Comparison of ENCODE assay signal across 9 cellular contexts in genomic region chr6:27894839-27895762, GRCh38. TPM values are rescaled to one million over a fixed set of nuclear protein-coding genes. Genes with fewer than 3 reads are reported as not detected.
DNase-seq lines count a peak whose midpoint lies in the region; ATAC-seq, FAIRE-seq and TF ChIP-seq lines count a peak whose summit lies in the region.
"Had no signal": no experiment of that assay in that cellular context is flagged by ENCODE, and none has a peak within 500 bp of the region (broad histone marks: within the 10 kb centered on the region; RNA-seq: fewer than 3 reads in every experiment).

No MANE protein-coding gene starts in this region.

- peak overlapping the region; percentile 97 for H3K4ac ChIP-seq in mesendoderm (ENCODE audit: low read depth, low read length)

- CTCF ChIA-PET in Caco-2 (lab: Charles Lee) = interaction anchor here (0.6 to 1.9 kb wide), 6 partner anchors 8 to 143 kb away, joined by 4 to 7 read pairs (median 5); a partner anchor contains a TSS
- CTCF ChIA-PET in activated CD8-positive, alpha-beta T cell treated with anti-CD3 and anti-CD28 coated beads, Interleukin-2, amount 10 ng/mL, durations not matched to agents 7 days and 5 days (lab: Charles Lee) = interaction anchor here (0.7 to 6.6 kb wide), 29 partner anchors 20 to 748 kb away, joined by 3 to 109 read pairs (median 4); a partner anchor contains a TSS
- CTCF ChIA-PET in endothelial cell of umbilical vein (lab: Charles Lee) = interaction anchor here (0.6 to 6.3 kb wide), 35 partner anchors 12 to 1869 kb away, joined by 3 to 210 read pairs (median 9); partner anchors contain the start of gene ZNF184

- H3K4me2 ChIP-seq in endothelial cell of umbilical vein (ENCODE audit: insufficient read depth, low read length) (peak overlapping the region; percentile 92), mesendoderm (ENCODE audit: low read length) (peak overlapping the region; percentile 88)

- peak overlapping the region; percentile 93 for H2BK5ac ChIP-seq in mesendoderm (ENCODE audit: low read length)

- POLR2A ChIA-PET in Caco-2 (lab: Charles Lee) (interaction anchor here (0.6 to 9.5 kb wide), 11 partner anchors 28 to 1868 kb away, joined by 3 to 620 read pairs (median 7); a partner anchor contains a TSS), endothelial cell of umbilical vein (lab: Charles Lee) (interaction anchor here (0.5 to 5.8 kb wide), 11 partner anchors 23 to 1874 kb away, joined by 4 to 130 read pairs (median 10); a partner anchor contains a TSS)
- POLR2A ChIA-PET in activated CD8-positive, alpha-beta T cell treated with anti-CD3 and anti-CD28 coated beads, Interleukin-2, amount 10 ng/mL, durations not matched to agents 7 days and 5 days (lab: Charles Lee) = interaction anchor here (0.8 to 10.8 kb wide), 31 partner anchors 12 to 1874 kb away, joined by 3 to 1677 read pairs (median 16); partner anchors contain the start of genes ZKSCAN8, ZSCAN16, ZSCAN26 and ZSCAN31

- H3K4me1 ChIP-seq in Caco-2 (peaks cover 25% of the 10 kb centered on the region), endothelial cell of umbilical vein (ENCODE audit: control insufficient read depth, extremely low read depth, insufficient read depth, low read length) (peaks cover 18% of the 10 kb centered on the region), mesendoderm (ENCODE audit: control insufficient read depth, low read depth, low read length) (no peaks in the 10 kb centered on the region)

- H3K79me1 ChIP-seq in mesendoderm (ENCODE audit: low read length) = no peaks in the 10 kb centered on the region

- intact Hi-C loops in Caco-2 (cut with micrococcal nuclease; ENCODE audit: unreplicated experiment) (loop anchor here (2.0 to 10.0 kb wide), 8 partner anchors 86 to 1868 kb away; partner anchors contain the start of genes ZNF184 and ZSCAN31), endothelial cell of umbilical vein (cut with micrococcal nuclease) (loop anchor here (1.0 to 10.0 kb wide), 15 partner anchors 85 to 1863 kb away; partner anchors contain the start of genes ABT1, POM121L2 and ZSCAN31)

- H3K9ac ChIP-seq in endothelial cell of umbilical vein (replicated peaks; ENCODE audit: extremely low read depth, insufficient read depth, low read length) (peak overlapping the region; percentile 94), mesendoderm (ENCODE audit: low read length) (peak overlapping the region; percentile 87)

- peak overlapping the region; percentile 65 for H2BK120ac ChIP-seq in mesendoderm (ENCODE audit: low read depth, low read length)

- peak overlapping the region; percentile 91 for H3K18ac ChIP-seq in mesendoderm (ENCODE audit: low read length)

- peak; percentile 60 for TF ChIP-seq POLR2A in endothelial cell of umbilical vein (IDR thresholded peaks at IDR 0.05; ENCODE audit: low read depth, low read length)

- peaks cover 18% of the 10 kb centered on the region for H3K36me3 Mint-ChIP-seq in Caco-2 (ENCODE audit: insufficient read depth, unreplicated experiment)
- peaks cover 14% of the 10 kb centered on the region for H3K36me3 Mint-ChIP-seq in activated CD8-positive, alpha-beta T cell treated with anti-CD3 and anti-CD28 coated beads, Interleukin-2, amount 10 ng/mL, durations not matched to agents 7 days and 5 days (ENCODE audit: low read depth)
- H3K36me3 Mint-ChIP-seq: activated naive CD8-positive, alpha-beta T cell had no signal

- no peak overlapping the region for H3K4me3 Mint-ChIP-seq in Caco-2 (ENCODE audit: unreplicated experiment)
- H3K4me3 Mint-ChIP-seq in activated CD8-positive, alpha-beta T cell treated with anti-CD3 and anti-CD28 coated beads, Interleukin-2, amount 10 ng/mL, durations not matched to agents 7 days and 5 days = no peak overlapping the region

- dilution Hi-C loops in endothelial cell of umbilical vein (cut with MboI; ENCODE audit: extremely low pct_ligation_motif_present, low sequenced_read_pairs) = loop anchor here (5.0 kb wide), 1 partner anchor 73 kb away; a partner anchor contains a TSS

- peak; percentile 62 to 78 for TF ChIP-seq CTCF in Caco-2 (IDR thresholded peaks at IDR 0.05; ENCODE audit: insufficient read depth in 1 of 2, low read depth in 1 of 2, low read length in 1 of 2, severe bottlenecking in 1 of 2, unreplicated experiment in 1 of 2)
- peak; percentile 76 for TF ChIP-seq CTCF in HL-60 (IDR thresholded peaks at IDR 0.05; ENCODE audit: insufficient read depth, low read length)
- TF ChIP-seq CTCF in endothelial cell of umbilical vein (IDR thresholded peaks at IDR 0.05; ENCODE audit: extremely low read depth in 1 of 2, insufficient read depth in 1 of 2, low read depth in 1 of 2, low read length in 2 of 2) = peak; percentile 76

- peak overlapping the region; percentile 98 for H2AFZ ChIP-seq in endothelial cell of umbilical vein (ENCODE audit: low read depth, low read length)

- peaks cover 10% of the 10 kb centered on the region for H3K27me3 Mint-ChIP-seq in Caco-2 (ENCODE audit: insufficient read depth, unreplicated experiment)
- H3K27me3 Mint-ChIP-seq in activated CD8-positive, alpha-beta T cell treated with anti-CD3 and anti-CD28 coated beads, Interleukin-2, amount 10 ng/mL, durations not matched to agents 7 days and 5 days (ENCODE audit: low read depth) = no peaks in the 10 kb centered on the region
- H3K27me3 Mint-ChIP-seq: activated naive CD8-positive, alpha-beta T cell had no signal

- H2AK5ac ChIP-seq in mesendoderm (ENCODE audit: low read length) = no peak overlapping the region

- DNase-seq in Caco-2 = peak; percentile 66 to 73
- DNase-seq in HL-60 (ENCODE audit: low read depth in 1 of 2, low spot score in 1 of 2) = peak; percentile 80 to 84
- peak; percentile 95 for DNase-seq in NCI-H748 treated with DMSO at 0.1 percent for 48 hours (lab: John Stamatoyannopoulos, UW)
- DNase-seq in activated CD8-positive, alpha-beta T cell treated with anti-CD3 and anti-CD28 coated beads, Interleukin-2, amount 10 ng/mL, durations not matched to agents 7 days and 5 days = peak; percentile 81
- DNase-seq in endothelial cell of umbilical vein (ENCODE audit: low read depth, low spot score) = peak; percentile 91
- peak; percentile 94 for DNase-seq in mesendoderm
- peak; percentile 55 for DNase-seq in stimulated activated naive CD8-positive, alpha-beta T cell treated with anti-CD3 and anti-CD28 coated beads, Interleukin-15, Interleukin-2, amounts not matched to agents 100 U/mL and 50 U/mL, for 24 hours

- H4K8ac ChIP-seq in mesendoderm (ENCODE audit: low read depth, low read length) = no peak overlapping the region

- BruUV-seq in Caco-2 (replicated peaks; lab: Mats Ljungman, UMichigan) = no TSS peak
- BruUV-seq in endothelial cell of umbilical vein (replicated peaks; lab: Mats Ljungman, UMichigan) = no TSS peak

- peak; percentile 83 for FAIRE-seq in endothelial cell of umbilical vein (lab: Jason Lieb, UNC)

- peaks cover 32% of the 10 kb centered on the region for H3K4me1 Mint-ChIP-seq in Caco-2 (ENCODE audit: low read depth, unreplicated experiment)
- H3K4me1 Mint-ChIP-seq in activated CD8-positive, alpha-beta T cell treated with anti-CD3 and anti-CD28 coated beads, Interleukin-2, amount 10 ng/mL, durations not matched to agents 7 days and 5 days (ENCODE audit: low read depth) = peaks cover 38% of the 10 kb centered on the region

- peak overlapping the region; percentile 42 for H2BK15ac ChIP-seq in mesendoderm (replicated peaks; ENCODE audit: low read depth)

- H3K4me3 ChIP-seq in Caco-2 (ENCODE audit: low read depth, low read length) (peak overlapping the region; percentile 79), HL-60 (replicated peaks; ENCODE audit: insufficient read depth, low read length) (peak overlapping the region; percentile 51), endothelial cell of umbilical vein (replicated peaks in 1 of 3; ENCODE audit: insufficient read depth in 1 of 3, low read depth in 1 of 3, low read length in 3 of 3) (peak overlapping the region; percentile 65 to 98 (median 86)), mesendoderm (ENCODE audit: low read length) (peak overlapping the region; percentile 96)

- no peaks in the 10 kb centered on the region for H3K9me1 ChIP-seq in endothelial cell of umbilical vein (replicated peaks; ENCODE audit: control insufficient read depth, extremely low read depth, insufficient read depth, low read length)

- no peaks in the 10 kb centered on the region for H3K9me3 Mint-ChIP-seq in Caco-2 (ENCODE audit: unreplicated experiment)
- H3K9me3 Mint-ChIP-seq in activated CD8-positive, alpha-beta T cell treated with anti-CD3 and anti-CD28 coated beads, Interleukin-2, amount 10 ng/mL, durations not matched to agents 7 days and 5 days (ENCODE audit: insufficient read depth) = no peaks in the 10 kb centered on the region

- no peaks in the 10 kb centered on the region for H3K9me3 ChIP-seq in Caco-2
- no peaks in the 10 kb centered on the region for H3K9me3 ChIP-seq in endothelial cell of umbilical vein (replicated peaks; ENCODE audit: control insufficient read depth, insufficient read depth, low read length)

- H3K79me2 ChIP-seq in endothelial cell of umbilical vein (ENCODE audit: control insufficient read depth, insufficient read depth, low read length) (no peaks in the 10 kb centered on the region), mesendoderm (ENCODE audit: control insufficient read depth, insufficient read depth, low read length) (peaks cover 5% of the 10 kb centered on the region)

- H3K56ac ChIP-seq in mesendoderm (ENCODE audit: low read length) = peak overlapping the region; percentile 97

- peak; percentile 3 for ATAC-seq in activated CD8-positive, alpha-beta T cell treated with anti-CD3 and anti-CD28 coated beads, Interleukin-2, amount 10 ng/mL, durations not matched to agents 7 days and 5 days
- peak; percentile 16 for ATAC-seq in stimulated activated naive CD8-positive, alpha-beta T cell treated with anti-CD3 and anti-CD28 coated beads, Interleukin-15, Interleukin-2, amounts not matched to agents 100 U/mL and 50 U/mL, for 24 hours
- no peak for ATAC-seq in GM21737 (IDR thresholded peaks at IDR 0.05; ENCODE audit: unreplicated experiment)

- no peaks in the 10 kb centered on the region for H4K20me1 ChIP-seq in endothelial cell of umbilical vein (replicated peaks; ENCODE audit: control insufficient read depth, extremely low read depth, insufficient read depth, low read length)

- peak overlapping the region; percentile 0 for H3K23ac ChIP-seq in mesendoderm (ENCODE audit: low read length)

- no peaks in the 10 kb centered on the region for H3K27me3 ChIP-seq in Caco-2 (replicated peaks; ENCODE audit: control insufficient read depth, insufficient read depth, low read length)
- no peaks in the 10 kb centered on the region for H3K27me3 ChIP-seq in HL-60 (ENCODE audit: insufficient read depth, poor library complexity, severe bottlenecking)
- no peaks in the 10 kb centered on the region for H3K27me3 ChIP-seq in endothelial cell of umbilical vein (ENCODE audit: control insufficient read depth in 2 of 2, insufficient read depth in 2 of 2, low read length in 2 of 2)
- no peaks in the 10 kb centered on the region for H3K27me3 ChIP-seq in mesendoderm (ENCODE audit: insufficient read depth, low read length, poor library complexity)

- H3K27ac ChIP-seq in HL-60 (replicated peaks) (peak overlapping the region; percentile 99), endothelial cell of umbilical vein (ENCODE audit: insufficient read depth, low read depth, low read length) (peak overlapping the region; percentile 94), mesendoderm (ENCODE audit: low read depth, low read length) (peak overlapping the region; percentile 95)

- H3K36me3 ChIP-seq in Caco-2 (ENCODE audit: control insufficient read depth, insufficient read depth, low read length) = no peaks in the 10 kb centered on the region
- H3K36me3 ChIP-seq in endothelial cell of umbilical vein (ENCODE audit: control insufficient read depth in 2 of 2, extremely low read depth in 1 of 2, insufficient read depth in 2 of 2, low read length in 2 of 2) = no peaks in the 10 kb centered on the region
- H3K36me3 ChIP-seq in mesendoderm (ENCODE audit: control insufficient read depth, insufficient read depth, low read length) = no peaks in the 10 kb centered on the region

- WGBS in mesendoderm (ENCODE audit: extremely low coverage, insufficient coverage, low lambda C conversion rate) = no CpG with 5 or more reads among the region's 28 CpGs

- peak overlapping the region; percentile 66 for H4K5ac ChIP-seq in mesendoderm (ENCODE audit: low read length)

- H3K27ac Mint-ChIP-seq in Caco-2 (ENCODE audit: unreplicated experiment) = no peak overlapping the region
- H3K27ac Mint-ChIP-seq in activated CD8-positive, alpha-beta T cell treated with anti-CD3 and anti-CD28 coated beads, Interleukin-2, amount 10 ng/mL, durations not matched to agents 7 days and 5 days = no peak overlapping the region
- H3K27ac Mint-ChIP-seq: activated naive CD8-positive, alpha-beta T cell had no signal

RNA-seq across cellular contexts. Expression of gene OR2B2, which starts 17.1 kb away (rescaled TPM):
- total RNA-seq in Caco-2 (2022) (not detected in 2 replicates), endothelial cell of umbilical vein (not detected in 2 replicates)
- not detected for total RNA-seq in activated CD8-positive, alpha-beta T cell treated with anti-CD3 and anti-CD28 coated beads, Interleukin-2, amount 10 ng/mL, durations not matched to agents 7 days and 5 days
- polyA plus RNA-seq in endothelial cell of umbilical vein = not detected in 2 replicates
- polyA plus RNA-seq in endothelial cell of umbilical vein (2011; cell fraction: cytosol; rRNA removed) = not detected in 2 replicates
- not detected in 2 replicates for polyA plus RNA-seq in endothelial cell of umbilical vein (2011; cell fraction: nucleus; rRNA removed)
- not detected in 2 replicates for polyA plus RNA-seq in endothelial cell of umbilical vein (2012)
- not detected in 2 replicates for polyA minus RNA-seq in endothelial cell of umbilical vein
- not detected for polyA minus RNA-seq in endothelial cell of umbilical vein (2011; cell fraction: cytosol; rRNA and poly(A)+ RNA removed)
- polyA minus RNA-seq in endothelial cell of umbilical vein (2011; cell fraction: nucleus; rRNA and poly(A)+ RNA removed) = not detected in 2 replicates
- polyA plus RNA-seq in mesendoderm (2013, experiment 1 of 2) = not detected
- not detected for polyA plus RNA-seq in mesendoderm (2013, experiment 2 of 2)
